ENCODE assay signal across 20 cellular contexts in genomic region chr12:105401198-105401597, GRCh38.
DNase-seq lines count a peak whose midpoint lies in the region; ATAC-seq, FAIRE-seq and TF ChIP-seq lines count a peak whose summit lies in the region.
"Had no signal": no experiment of that assay in that cellular context is flagged by ENCODE, and none has a peak within 500 bp of the region (broad histone marks: within the 10 kb centered on the region; RNA-seq: fewer than 3 reads in every experiment).

No MANE protein-coding gene starts in this region.

- H3K27me3 ChIP-seq in astrocyte (ENCODE audit: insufficient read depth, low read length), result no peaks in the 10 kb centered on the region
- H3K27me3 ChIP-seq in CD4-positive, alpha-beta T cell (ENCODE audit: control insufficient read depth, insufficient read depth, low read length), result no peaks in the 10 kb centered on the region
- H3K27me3 ChIP-seq: BLaER1 treated with 17β-estradiol and CSF1 and Interleukin-3, amounts not matched to agents 10 nM and 100 nM had no signal

- H3K4me2 ChIP-seq in astrocyte (ENCODE audit: low read length), result no peak overlapping the region
- H3K4me2 ChIP-seq: BLaER1 treated with 17β-estradiol and CSF1 and Interleukin-3, amounts not matched to agents 10 nM and 100 nM had no signal

- H3K4me1 Mint-ChIP-seq in astrocyte (ENCODE audit: low read depth, unreplicated experiment), result peaks cover 9% of the 10 kb centered on the region
- H3K4me1 Mint-ChIP-seq in osteocyte (ENCODE audit: unreplicated experiment), result peaks cover 17% of the 10 kb centered on the region
- no peaks in the 10 kb centered on the region for H3K4me1 Mint-ChIP-seq in CD4-positive, alpha-beta T cell (ENCODE audit: low read depth)
- H3K4me1 Mint-ChIP-seq: CD4-positive, CD25-positive, alpha-beta regulatory T cell had no signal

- no peak overlapping the region for H3K27ac ChIP-seq in astrocyte (ENCODE audit: low read depth, low read length)
- H3K27ac ChIP-seq in CD4-positive, alpha-beta T cell (ENCODE audit: low read depth, low read length), result no peak overlapping the region
- H3K27ac ChIP-seq: BLaER1 treated with 17β-estradiol and CSF1 and Interleukin-3, amounts not matched to agents 10 nM and 100 nM; GM23248 had no signal

- no peaks in the 10 kb centered on the region for H3K36me3 ChIP-seq in astrocyte (ENCODE audit: insufficient read depth, low read length)

- H3K9ac ChIP-seq in astrocyte (ENCODE audit: low read length), result no peak overlapping the region
- H3K9ac ChIP-seq: BLaER1 treated with 17β-estradiol and CSF1 and Interleukin-3, amounts not matched to agents 10 nM and 100 nM; GM23248 had no signal

- no peaks in the 10 kb centered on the region for H3K79me2 ChIP-seq in astrocyte (ENCODE audit: insufficient read depth, low read length)

- H3K9me3 ChIP-seq in astrocyte (ENCODE audit: insufficient read depth, low read depth, low read length), result no peaks in the 10 kb centered on the region
- no peaks in the 10 kb centered on the region for H3K9me3 ChIP-seq in CD4-positive, alpha-beta T cell (ENCODE audit: control insufficient read depth, low read length)

- DNase-seq in EH (ENCODE audit: low read depth) (peak; percentile 54), astrocyte (ENCODE audit: low read depth) (no peak), left kidney (ENCODE audit: low read depth, low spot score) (peak; percentile 33), osteocyte (ENCODE audit: extremely low spot score, unreplicated experiment) (no peak), GM20000 (ENCODE audit: low spot score) (no peak), DMS 273 (lab: John Stamatoyannopoulos, UW; ENCODE audit: unreplicated experiment) (no peak)
- no peak for DNase-seq in stimulated activated CD4-positive, alpha-beta T cell treated with anti-CD3 and anti-CD28 coated beads, Interleukin-2, amount 100 ng/mL, for 48 hours
- DNase-seq in CD4-positive, alpha-beta T cell, result no peak
- DNase-seq: 8988T; AML-193; CD4-positive, CD25-positive, alpha-beta regulatory T cell; DMS153; DMS79 treated with DMSO at 0.1 percent for 48 hours; GF-D8; GM23248 had no signal

- no peak overlapping the region for H3K4me3 ChIP-seq in astrocyte (ENCODE audit: insufficient read depth, low read depth, low read length)
- H3K4me3 ChIP-seq: BLaER1 treated with 17β-estradiol and CSF1 and Interleukin-3, amounts not matched to agents 10 nM and 100 nM; GM23248 had no signal

- peaks cover 35% of the 10 kb centered on the region for H3K36me3 Mint-ChIP-seq in astrocyte (ENCODE audit: low read depth, unreplicated experiment)
- peaks cover 31% of the 10 kb centered on the region for H3K36me3 Mint-ChIP-seq in osteocyte (ENCODE audit: unreplicated experiment)
- no peaks in the 10 kb centered on the region for H3K36me3 Mint-ChIP-seq in CD4-positive, alpha-beta T cell (ENCODE audit: low read depth)

- no peak for FAIRE-seq in astrocyte (lab: Jason Lieb, UNC)
- FAIRE-seq: GM19239, H54, HepG2, HTR-8/SVneo had no signal

- H3K9me3 Mint-ChIP-seq in astrocyte (ENCODE audit: unreplicated experiment), result peaks cover 18% of the 10 kb centered on the region
- H3K9me3 Mint-ChIP-seq in osteocyte (ENCODE audit: unreplicated experiment), result peaks cover 8% of the 10 kb centered on the region
- H3K9me3 Mint-ChIP-seq in CD4-positive, alpha-beta T cell, result peaks cover 2% of the 10 kb centered on the region

- H3K4me1 ChIP-seq in astrocyte (ENCODE audit: insufficient read depth, low read length), result no peaks in the 10 kb centered on the region
- H3K4me1 ChIP-seq: BLaER1 treated with 17β-estradiol and CSF1 and Interleukin-3, amounts not matched to agents 10 nM and 100 nM had no signal

- H2AFZ ChIP-seq in astrocyte (ENCODE audit: low read depth, low read length), result no peak overlapping the region
- H2AFZ ChIP-seq: GM23248 had no signal

- no peaks in the 10 kb centered on the region for H4K20me1 ChIP-seq in astrocyte (ENCODE audit: insufficient read depth, low read length)
- H4K20me1 ChIP-seq: BLaER1 treated with 17β-estradiol and CSF1 and Interleukin-3, amounts not matched to agents 10 nM and 100 nM had no signal

- POLR2A ChIA-PET in CD4-positive, alpha-beta T cell (lab: Charles Lee), result no interaction called here

- no peak for TF ChIP-seq CTCF in astrocyte (IDR thresholded peaks at IDR 0.05; ENCODE audit: insufficient read depth, low read depth, low read length)
- no peak for TF ChIP-seq CTCF in osteocyte (IDR thresholded peaks at IDR 0.05)
- no peak for TF ChIP-seq CTCF in CD4-positive, alpha-beta T cell (IDR thresholded peaks at IDR 0.05)
- TF ChIP-seq CTCF in GM20000 (IDR thresholded peaks at IDR 0.05; ENCODE audit: extremely low read depth, missing control alignments), result no peak

- H3K4me3 Mint-ChIP-seq in astrocyte (ENCODE audit: unreplicated experiment), result no peak overlapping the region
- no peak overlapping the region for H3K4me3 Mint-ChIP-seq in osteocyte (ENCODE audit: unreplicated experiment)
- no peak overlapping the region for H3K4me3 Mint-ChIP-seq in CD4-positive, alpha-beta T cell
- H3K4me3 Mint-ChIP-seq: CD4-positive, CD25-positive, alpha-beta regulatory T cell had no signal

- H3K27ac Mint-ChIP-seq in astrocyte (ENCODE audit: unreplicated experiment) (peak overlapping the region; percentile 13), osteocyte (ENCODE audit: unreplicated experiment) (peak overlapping the region; percentile 72)
- no peak overlapping the region for H3K27ac Mint-ChIP-seq in CD4-positive, alpha-beta T cell
- H3K27ac Mint-ChIP-seq: CD4-positive, CD25-positive, alpha-beta regulatory T cell had no signal

- H3K27me3 Mint-ChIP-seq in astrocyte (ENCODE audit: low read depth, unreplicated experiment) (no peaks in the 10 kb centered on the region), osteocyte (ENCODE audit: unreplicated experiment) (no peaks in the 10 kb centered on the region)
- no peaks in the 10 kb centered on the region for H3K27me3 Mint-ChIP-seq in CD4-positive, alpha-beta T cell

- CTCF ChIA-PET in CD4-positive, alpha-beta T cell (lab: Charles Lee), result no interaction called here

- intact Hi-C loops in CD4-positive, alpha-beta T cell (cut with DNase I, micrococcal nuclease), result no loop called here

- ATAC-seq in CD4-positive, alpha-beta T cell (ENCODE audit: poor library complexity), result no peak
- ATAC-seq: HepG2 had no signal

Comparison
In these comparisons a context has a peak if more than half of its experiments do, and no peak if none do; other contexts are left out.
1. DNase-seq: peak in EH (single experiment) and left kidney (single experiment); none in astrocyte (single experiment), osteocyte (single experiment), stimulated activated CD4-positive, alpha-beta T cell treated with anti-CD3 and anti-CD28 coated beads, Interleukin-2, amount 100 ng/mL, for 48 hours (0 of 2), CD4-positive, alpha-beta T cell (0 of 10), GM20000 (single experiment) and DMS 273 (single experiment).